In genomic region chr13:44273991-44274810, GRCh38 we compare ENCODE assay signal across 8 cellular contexts.
A peak's percentile ranks its signal among the peaks of the same experiment; 100 is the strongest.
DNase-seq lines count a peak whose midpoint lies in the region; ATAC-seq, FAIRE-seq and TF ChIP-seq lines count a peak whose summit lies in the region.

No MANE protein-coding gene starts in this region.

- FAIRE-seq in GM12891 (lab: Jason Lieb, UNC) (no peak), H54 (lab: Jason Lieb, UNC) (no peak)

- H3K27me3 Mint-ChIP-seq in activated naive CD8-positive, alpha-beta T cell treated with anti-CD3 and anti-CD28 coated beads for 36 hours = no peaks in the 10 kb centered on the region
- peaks cover 2 to 24% (median 5%) of the 10 kb centered on the region in 3 donors for H3K27me3 Mint-ChIP-seq in immature natural killer cell (ENCODE audit: low read depth in 3 of 3)

- peak overlapping the region; percentile 67 for H3K4me3 Mint-ChIP-seq in activated naive CD8-positive, alpha-beta T cell treated with anti-CD3 and anti-CD28 coated beads for 36 hours
- H3K4me3 Mint-ChIP-seq in immature natural killer cell = peak overlapping the region; percentile 73 to 82 (median 80)

- no peak for TF ChIP-seq POLR2A in GM12891 (IDR thresholded peaks at IDR 0.05; ENCODE audit: low read depth, low read length)
- TF ChIP-seq POLR2A in H54 (IDR thresholded peaks at IDR 0.05; ENCODE audit: low read depth, low read length) = no peak

- peaks cover 6% of the 10 kb centered on the region for H3K9me3 Mint-ChIP-seq in activated naive CD8-positive, alpha-beta T cell treated with anti-CD3 and anti-CD28 coated beads for 36 hours
- H3K9me3 Mint-ChIP-seq in immature natural killer cell = peaks cover 0 to 2% (median 0%) of the 10 kb centered on the region in 6 donors

- DNase-seq in GM12891 (ENCODE audit: insufficient read length, low spot score) (peak; percentile 16), LoVo (ENCODE audit: low spot score) (peak; percentile 68), immature natural killer cell (peak; percentile 74 to 83 (median 80)), superior temporal gyrus (ENCODE audit: extremely low spot score) (peak; percentile 62), H54 (ENCODE audit: insufficient read length, low spot score) (no peak)
- DNase-seq in activated naive CD8-positive, alpha-beta T cell treated with anti-CD3 and anti-CD28 coated beads for 36 hours = no peak
- DNase-seq in activated effector memory CD4-positive, alpha-beta T cell treated with Interleukin-2 at 50 U/mL for 16 hours = no peak

- H3K4me1 Mint-ChIP-seq in activated naive CD8-positive, alpha-beta T cell treated with anti-CD3 and anti-CD28 coated beads for 36 hours = peaks cover 54% of the 10 kb centered on the region
- peaks cover 29 to 31% of the 10 kb centered on the region in 2 donors for H3K4me1 Mint-ChIP-seq in immature natural killer cell

- peak overlapping the region; percentile 94 for H3K27ac Mint-ChIP-seq in activated naive CD8-positive, alpha-beta T cell treated with anti-CD3 and anti-CD28 coated beads for 36 hours
- peak overlapping the region; percentile 94 to 99 (median 94) for H3K27ac Mint-ChIP-seq in immature natural killer cell

- peaks cover 14% of the 10 kb centered on the region for H3K36me3 Mint-ChIP-seq in activated naive CD8-positive, alpha-beta T cell treated with anti-CD3 and anti-CD28 coated beads for 36 hours
- peaks cover 0 to 18% (median 5%) of the 10 kb centered on the region in 3 donors for H3K36me3 Mint-ChIP-seq in immature natural killer cell

- peak; percentile 86 for ATAC-seq in GM21576 (IDR thresholded peaks at IDR 0.05; ENCODE audit: unreplicated experiment)

TF ChIP-seq in GM12891, 5 proteins besides CTCF, POLR2A, EP300 and RAD21:
- no peak for TF ChIP-seq SPI1 (IDR thresholded peaks at IDR 0.05; ENCODE audit: low read depth, low read length)
- no peak for TF ChIP-seq TAF1 (IDR thresholded peaks at IDR 0.05; ENCODE audit: low read depth, low read length)
- TF ChIP-seq PAX5 (IDR thresholded peaks at IDR 0.05; ENCODE audit: insufficient read depth, low read length, severe bottlenecking) = no peak
- TF ChIP-seq POU2F2 (IDR thresholded peaks at IDR 0.05; ENCODE audit: low read depth, low read length) = no peak
- no peak for TF ChIP-seq POLR2AphosphoS5 (IDR thresholded peaks at IDR 0.05; ENCODE audit: low read depth, low read length)
TF ChIP-seq in GM12891: peak in this region for 0.

Comparison
In these comparisons a context has a peak if more than half of its experiments do, and no peak if none do; other contexts are left out.
1. DNase-seq: peak in GM12891 (single experiment), LoVo (single experiment), immature natural killer cell (3 of 3) and superior temporal gyrus (single experiment); none in activated naive CD8-positive, alpha-beta T cell treated with anti-CD3 and anti-CD28 coated beads for 36 hours (single experiment), activated effector memory CD4-positive, alpha-beta T cell treated with Interleukin-2 at 50 U/mL for 16 hours (single experiment) and H54 (single experiment).